In the genomic region with DNA sequence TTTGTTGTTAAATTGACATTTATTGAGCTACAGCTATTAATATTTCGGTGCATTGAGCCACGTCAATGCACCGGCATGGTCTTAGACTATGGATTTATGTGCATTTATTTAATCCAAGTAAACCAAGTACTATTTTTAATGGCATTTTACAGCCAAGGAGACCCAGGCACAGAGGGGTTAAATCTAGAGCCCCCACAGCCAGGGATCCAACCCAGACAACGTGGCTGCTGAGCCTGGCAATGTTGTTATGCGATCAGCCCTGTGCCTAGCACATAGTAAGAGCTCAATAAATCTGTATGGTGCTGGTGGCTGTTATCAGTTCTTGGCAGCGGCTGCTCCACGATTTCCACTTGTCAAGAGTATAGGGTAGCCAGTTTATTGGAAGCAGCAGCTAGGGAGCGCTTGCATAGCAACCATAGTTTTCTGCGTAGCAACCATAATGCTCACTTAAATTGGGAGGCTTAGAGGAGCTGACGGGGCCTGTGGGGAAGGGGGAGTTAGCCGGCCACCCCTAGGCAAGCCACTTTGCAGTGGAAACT, we compare ENCODE assay signal across 8 cellular contexts. TPM values are rescaled to one million over a fixed set of nuclear protein-coding genes. Genes with fewer than 3 reads are reported as not detected.
DNase-seq lines count a peak whose midpoint lies in the region; ATAC-seq and TF ChIP-seq lines count a peak whose summit lies in the region.

No MANE protein-coding gene starts in this region.

- peaks cover 5% of the 10 kb centered on the region for H3K27me3 Mint-ChIP-seq in activated naive CD4-positive, alpha-beta T cell treated with anti-CD3 and anti-CD28 coated beads, Interleukin-2, amount 10 ng/mL, durations not matched to agents 7 days and 5 days
- H3K27me3 Mint-ChIP-seq in activated T-helper 1 cell treated with anti-CD3 and anti-CD28 coated beads, Interleukin-12 subunit alpha, Interleukin-12 subunit beta, Interleukin-2, Interleukin-4 antibody, amounts not matched to agents 30 ng/mL and 10 ng/mL and 1 ng/mL, durations not matched to agents 14 hours and 24 hours and 36 hours (ENCODE audit: insufficient read depth), result no peaks in the 10 kb centered on the region

- H3K9me3 Mint-ChIP-seq in activated naive CD4-positive, alpha-beta T cell treated with anti-CD3 and anti-CD28 coated beads, Interleukin-2, amount 10 ng/mL, durations not matched to agents 7 days and 5 days, result no peaks in the 10 kb centered on the region
- H3K9me3 Mint-ChIP-seq in activated T-helper 1 cell treated with anti-CD3 and anti-CD28 coated beads, Interleukin-12 subunit alpha, Interleukin-12 subunit beta, Interleukin-2, Interleukin-4 antibody, amounts not matched to agents 30 ng/mL and 10 ng/mL and 1 ng/mL, durations not matched to agents 14 hours and 24 hours and 36 hours, result no peaks in the 10 kb centered on the region

- TF ChIP-seq POLR2A in gastrocnemius medialis (IDR thresholded peaks at IDR 0.05), result no peak

- H3K9me3 ChIP-seq in left ventricle myocardium inferior (replicated peaks) (no peaks in the 10 kb centered on the region), gastrocnemius medialis (no peaks in the 10 kb centered on the region)

- CTCF ChIA-PET in activated naive CD4-positive, alpha-beta T cell treated with anti-CD3 and anti-CD28 coated beads, Interleukin-2, amount 10 ng/mL, durations not matched to agents 7 days and 5 days (lab: Charles Lee), result interaction anchor here (0.9 to 1.4 kb wide), 3 partner anchors 18 to 34 kb away, joined by 3 to 8 read pairs (median 6); no protein-coding TSS in a partner anchor

- no peaks in the 10 kb centered on the region for H3K27me3 ChIP-seq in left ventricle myocardium inferior (ENCODE audit: low read depth)
- H3K27me3 ChIP-seq in gastrocnemius medialis, result no peaks in the 10 kb centered on the region

- peak overlapping the region; percentile 100 for H3K27ac Mint-ChIP-seq in activated naive CD4-positive, alpha-beta T cell treated with anti-CD3 and anti-CD28 coated beads, Interleukin-2, amount 10 ng/mL, durations not matched to agents 7 days and 5 days
- peak overlapping the region; percentile 100 for H3K27ac Mint-ChIP-seq in activated T-helper 1 cell treated with anti-CD3 and anti-CD28 coated beads, Interleukin-12 subunit alpha, Interleukin-12 subunit beta, Interleukin-2, Interleukin-4 antibody, amounts not matched to agents 30 ng/mL and 10 ng/mL and 1 ng/mL, durations not matched to agents 14 hours and 24 hours and 36 hours

- intact Hi-C loops in activated T-helper 1 cell treated with anti-CD3 and anti-CD28 coated beads, Interleukin-12 subunit alpha, Interleukin-12 subunit beta, Interleukin-2, Interleukin-4 antibody, amounts not matched to agents 30 ng/mL and 10 ng/mL and 1 ng/mL, durations not matched to agents 14 hours and 24 hours and 36 hours (cut with micrococcal nuclease), result loop anchor here (1.0 to 2.0 kb wide), 4 partner anchors 22 to 982 kb away; a partner anchor contains a TSS
- intact Hi-C loops in left ventricle myocardium inferior (cut with micrococcal nuclease) (no loop called here), gastrocnemius medialis (cut with DNase I; ENCODE audit: low total_unique reads) (loop anchor here (2.0 kb wide), 1 partner anchor 980 kb away; no protein-coding TSS in a partner anchor)

- H3K4me1 ChIP-seq in left ventricle myocardium inferior (peaks cover 52% of the 10 kb centered on the region), gastrocnemius medialis (peaks cover 21 to 31% of the 10 kb centered on the region in 2 donors)

- H3K4me1 Mint-ChIP-seq in activated naive CD4-positive, alpha-beta T cell treated with anti-CD3 and anti-CD28 coated beads, Interleukin-2, amount 10 ng/mL, durations not matched to agents 7 days and 5 days, result peaks cover 31% of the 10 kb centered on the region
- peaks cover 24% of the 10 kb centered on the region for H3K4me1 Mint-ChIP-seq in activated T-helper 1 cell treated with anti-CD3 and anti-CD28 coated beads, Interleukin-12 subunit alpha, Interleukin-12 subunit beta, Interleukin-2, Interleukin-4 antibody, amounts not matched to agents 30 ng/mL and 10 ng/mL and 1 ng/mL, durations not matched to agents 14 hours and 24 hours and 36 hours (ENCODE audit: low read depth)

- DNase-seq in activated naive CD4-positive, alpha-beta T cell treated with anti-CD3 and anti-CD28 coated beads, Interleukin-2, amount 10 ng/mL, durations not matched to agents 7 days and 5 days, result no peak
- no peak for DNase-seq in activated naive CD4-positive, alpha-beta T cell treated with Interleukin-2 at 50 U/mL for 16 hours
- DNase-seq in MV-4-11 (lab: John Stamatoyannopoulos, UW) (peak; percentile 84), left ventricle myocardium inferior (no peak), gastrocnemius medialis (no peak)
- DNase-seq in activated T-helper 1 cell treated with anti-CD3 and anti-CD28 coated beads, Interleukin-12 subunit alpha, Interleukin-12 subunit beta, Interleukin-2, Interleukin-4 antibody, amounts not matched to agents 30 ng/mL and 10 ng/mL and 1 ng/mL, durations not matched to agents 14 hours and 24 hours and 36 hours (ENCODE audit: low spot score), result no peak
- no peak for DNase-seq in activated CD4-positive, CD25-positive, alpha-beta regulatory T cell (lab: John Stamatoyannopoulos, UW)

- H3K27ac ChIP-seq in left ventricle myocardium inferior (replicated peaks), result peak overlapping the region; percentile 100
- H3K27ac ChIP-seq in gastrocnemius medialis, result peak overlapping the region; percentile 97 to 100 (median 99)

- in situ Hi-C loops in gastrocnemius medialis (cut with MboI; ENCODE audit: low sequenced_read_pairs in 4 of 4), result loop anchor here in 2 of 4 donors (25.0 kb wide), 2 partner anchors 573 to 723 kb away; a partner anchor contains a TSS

- peaks cover 25% of the 10 kb centered on the region for H3K36me3 Mint-ChIP-seq in activated naive CD4-positive, alpha-beta T cell treated with anti-CD3 and anti-CD28 coated beads, Interleukin-2, amount 10 ng/mL, durations not matched to agents 7 days and 5 days
- H3K36me3 Mint-ChIP-seq in activated T-helper 1 cell treated with anti-CD3 and anti-CD28 coated beads, Interleukin-12 subunit alpha, Interleukin-12 subunit beta, Interleukin-2, Interleukin-4 antibody, amounts not matched to agents 30 ng/mL and 10 ng/mL and 1 ng/mL, durations not matched to agents 14 hours and 24 hours and 36 hours (ENCODE audit: low read depth), result peaks cover 24% of the 10 kb centered on the region

- peak; percentile 39 to 42 for ATAC-seq in gastrocnemius medialis
- ATAC-seq in GM18867 (IDR thresholded peaks at IDR 0.05; ENCODE audit: unreplicated experiment), result no peak

- H3K36me3 ChIP-seq in left ventricle myocardium inferior (no peaks in the 10 kb centered on the region), gastrocnemius medialis (no peaks in the 10 kb centered on the region)

- H3K4me3 ChIP-seq in left ventricle myocardium inferior (peak overlapping the region; percentile 98), gastrocnemius medialis (peak overlapping the region; percentile 77 to 97 (median 82))

- peak overlapping the region; percentile 97 for H3K4me3 Mint-ChIP-seq in activated naive CD4-positive, alpha-beta T cell treated with anti-CD3 and anti-CD28 coated beads, Interleukin-2, amount 10 ng/mL, durations not matched to agents 7 days and 5 days
- H3K4me3 Mint-ChIP-seq in activated T-helper 1 cell treated with anti-CD3 and anti-CD28 coated beads, Interleukin-12 subunit alpha, Interleukin-12 subunit beta, Interleukin-2, Interleukin-4 antibody, amounts not matched to agents 30 ng/mL and 10 ng/mL and 1 ng/mL, durations not matched to agents 14 hours and 24 hours and 36 hours, result peak overlapping the region; percentile 99

- TF ChIP-seq CTCF in left ventricle myocardium inferior (IDR thresholded peaks at IDR 0.05; ENCODE audit: borderline replicate concordance), result no peak
- peak in 1 of 5 experiments; percentile 3 for TF ChIP-seq CTCF in gastrocnemius medialis (IDR thresholded peaks at IDR 0.05 in 4 of 5, conservative IDR thresholded peaks at IDR 0.05 in 1 of 5)

RNA-seq across cellular contexts. Expression of a gene that starts 0.5 kb away (rescaled TPM):
- total RNA-seq in activated T-helper 1 cell treated with anti-CD3 and anti-CD28 coated beads, Interleukin-12 subunit alpha, Interleukin-12 subunit beta, Interleukin-2, Interleukin-4 antibody, amounts not matched to agents 30 ng/mL and 10 ng/mL and 1 ng/mL, durations not matched to agents 14 hours and 24 hours and 36 hours, result 67.0 and 68.4 TPM in 2 replicates
- total RNA-seq in left ventricle myocardium inferior (33.4 TPM), gastrocnemius medialis (10 to 100 TPM; 33.3 to 57.1 (median 47.8) TPM)
